ENCODE assay signal across 1 cellular context in the genomic region with DNA sequence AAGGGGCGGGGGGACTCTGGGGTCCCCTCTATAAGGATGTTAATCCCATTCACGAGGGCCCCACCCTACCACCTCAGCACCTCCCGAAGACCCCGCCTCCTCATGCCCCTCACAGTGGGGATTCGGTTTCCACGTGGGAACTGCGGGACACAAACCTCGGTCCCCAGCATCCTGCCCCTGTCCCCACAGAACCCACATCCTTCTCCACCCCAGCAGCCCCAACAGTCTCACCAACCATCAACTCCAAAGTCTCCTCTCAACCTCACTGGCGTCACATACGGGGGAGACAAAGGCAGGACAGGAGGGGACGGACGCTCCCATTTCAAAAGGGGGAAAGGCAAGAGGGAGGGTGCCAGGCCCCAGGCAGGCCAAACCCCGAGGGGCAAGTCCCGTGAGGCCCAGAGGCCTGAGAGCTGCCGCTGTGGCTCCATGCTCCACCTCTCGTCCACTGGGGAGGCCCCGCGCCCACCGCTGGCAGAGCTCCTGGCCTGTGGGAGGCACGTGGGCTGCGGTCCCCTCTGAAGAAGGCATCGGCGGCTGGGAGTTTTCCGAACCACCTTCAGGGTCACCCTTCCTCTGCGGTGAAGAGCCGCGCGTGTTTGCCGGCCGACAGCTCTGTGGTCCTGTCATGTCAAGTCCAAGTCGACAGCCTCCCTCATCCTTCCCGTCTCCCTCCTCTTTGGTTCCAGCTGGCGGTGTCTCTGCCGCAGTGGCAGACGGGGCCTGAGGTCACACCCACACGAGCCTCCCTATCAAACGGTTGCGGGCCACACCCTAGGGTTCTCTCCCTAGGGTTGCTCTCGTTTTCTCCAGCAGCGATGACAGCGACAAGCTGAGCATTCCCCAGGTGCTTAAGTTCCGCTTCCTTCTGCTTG.
TF ChIP-seq lines count a peak whose summit lies in the region.

No MANE protein-coding gene starts in this region.

TF ChIP-seq in K562, 482 proteins besides CTCF, POLR2A, EP300 and RAD21 (continued from another document and continues in another):
- TF ChIP-seq, protein P1, sequence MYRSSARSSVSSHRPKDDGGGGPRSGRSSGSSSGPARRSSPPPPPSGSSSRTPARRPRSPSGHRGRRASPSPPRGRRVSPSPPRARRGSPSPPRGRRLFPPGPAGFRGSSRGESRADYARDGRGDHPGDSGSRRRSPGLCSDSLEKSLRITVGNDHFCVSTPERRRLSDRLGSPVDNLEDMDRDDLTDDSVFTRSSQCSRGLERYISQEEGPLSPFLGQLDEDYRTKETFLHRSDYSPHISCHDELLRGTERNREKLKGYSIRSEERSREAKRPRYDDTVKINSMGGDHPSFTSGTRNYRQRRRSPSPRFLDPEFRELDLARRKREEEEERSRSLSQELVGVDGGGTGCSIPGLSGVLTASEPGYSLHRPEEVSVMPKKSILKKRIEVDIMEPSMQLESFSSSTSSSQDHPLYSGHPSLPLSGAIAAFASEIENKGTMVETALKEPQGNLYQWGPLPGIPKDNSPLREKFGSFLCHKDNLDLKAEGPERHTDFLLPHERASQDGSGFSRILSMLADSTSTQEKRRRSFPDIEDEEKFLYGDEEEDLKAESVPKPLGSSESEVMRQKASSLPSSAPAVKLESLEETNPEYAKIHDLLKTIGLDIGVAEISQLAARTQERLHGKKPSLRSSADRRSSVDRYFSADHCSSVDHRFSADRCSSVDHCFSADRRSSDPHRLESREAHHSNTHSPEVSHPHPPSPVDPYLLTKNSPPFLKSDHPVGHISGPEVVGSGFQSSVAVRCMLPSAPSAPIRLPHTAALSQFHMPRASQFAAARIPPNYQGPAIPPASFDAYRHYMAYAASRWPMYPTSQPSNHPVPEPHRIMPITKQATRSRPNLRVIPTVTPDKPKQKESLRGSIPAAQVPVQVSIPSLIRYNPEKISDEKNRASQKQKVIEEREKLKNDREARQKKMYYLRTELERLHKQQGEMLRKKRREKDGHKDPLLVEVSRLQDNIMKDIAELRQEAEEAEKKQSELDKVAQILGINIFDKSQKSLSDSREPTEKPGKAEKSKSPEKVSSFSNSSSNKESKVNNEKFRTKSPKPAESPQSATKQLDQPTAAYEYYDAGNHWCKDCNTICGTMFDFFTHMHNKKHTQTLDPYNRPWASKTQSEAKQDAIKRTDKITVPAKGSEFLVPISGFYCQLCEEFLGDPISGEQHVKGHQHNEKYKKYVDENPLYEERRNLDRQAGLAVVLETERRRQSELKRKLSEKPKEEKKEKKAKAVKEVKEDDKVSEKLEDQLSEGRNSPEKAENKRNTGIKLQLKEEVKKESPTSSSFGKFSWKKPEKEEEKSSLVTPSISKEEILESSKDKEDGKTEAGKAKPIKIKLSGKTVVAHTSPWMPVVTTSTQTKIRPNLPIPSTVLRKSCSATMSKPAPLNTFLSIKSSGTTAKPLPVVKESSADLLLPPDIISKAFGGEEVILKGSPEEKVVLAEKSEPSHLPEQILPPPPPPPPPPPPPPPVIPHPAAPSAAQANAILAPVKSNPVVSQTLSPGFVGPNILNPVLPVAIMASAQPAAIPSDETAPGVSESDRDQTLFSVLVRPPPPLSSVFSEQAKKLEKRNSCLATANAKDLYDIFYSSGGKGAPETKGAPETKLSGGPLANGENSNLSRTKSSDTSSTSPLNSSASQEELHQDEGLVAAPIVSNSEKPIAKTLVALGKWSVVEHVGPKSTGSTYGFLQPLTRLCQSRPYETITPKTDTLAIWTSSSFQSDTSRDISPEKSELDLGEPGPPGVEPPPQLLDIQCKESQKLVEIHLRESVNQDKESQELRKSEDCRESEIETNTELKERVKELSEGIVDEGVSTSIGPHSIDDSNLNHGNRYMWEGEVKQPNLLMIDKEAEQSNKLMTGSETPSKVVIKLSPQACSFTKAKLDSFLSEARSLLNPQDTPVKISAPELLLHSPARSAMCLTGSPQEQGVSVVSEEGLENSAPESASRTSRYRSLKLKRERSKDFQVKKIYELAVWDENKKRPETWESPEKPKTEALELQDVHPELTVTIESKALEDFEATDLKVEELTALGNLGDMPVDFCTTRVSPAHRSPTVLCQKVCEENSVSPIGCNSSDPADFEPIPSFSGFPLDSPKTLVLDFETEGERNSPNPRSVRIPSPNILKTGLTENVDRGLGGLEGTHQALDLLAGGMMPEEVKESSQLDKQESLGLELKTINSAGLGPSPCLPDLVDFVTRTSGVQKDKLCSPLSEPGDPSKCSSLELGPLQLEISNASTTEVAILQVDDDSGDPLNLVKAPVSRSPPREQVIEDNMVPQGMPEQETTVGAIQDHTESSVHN (IDR thresholded peaks at IDR 0.05; ENCODE audit: borderline replicate concordance in 1 of 2, low read depth in 1 of 2): peak in 1 of 2 experiments; percentile 83; a peak in 2 of 4 replicates
- TF ChIP-seq MTA1 (IDR thresholded peaks at IDR 0.05; ENCODE audit: borderline replicate concordance): no peak
- TF ChIP-seq MYBL2 (IDR thresholded peaks at IDR 0.05; ENCODE audit: low read depth): no peak
- TF ChIP-seq MYBL2 (CRISPR knock-in tag; IDR thresholded peaks at IDR 0.05; ENCODE audit: borderline replicate concordance): no peak
- TF ChIP-seq PCBP2 (IDR thresholded peaks at IDR 0.05; ENCODE audit: low read depth, low read length, poor library complexity, severe bottlenecking): no peak
- TF ChIP-seq PYGO2 (tag; IDR thresholded peaks at IDR 0.05): no peak
- TF ChIP-seq ILF3 (IDR thresholded peaks at IDR 0.05; ENCODE audit: borderline replicate concordance): no peak
- TF ChIP-seq ZNF23 (CRISPR knock-in tag; IDR thresholded peaks at IDR 0.05): no peak
- no peak for TF ChIP-seq GATA2 (CRISPR knock-in tag; IDR thresholded peaks at IDR 0.05)
- TF ChIP-seq, protein P2, sequence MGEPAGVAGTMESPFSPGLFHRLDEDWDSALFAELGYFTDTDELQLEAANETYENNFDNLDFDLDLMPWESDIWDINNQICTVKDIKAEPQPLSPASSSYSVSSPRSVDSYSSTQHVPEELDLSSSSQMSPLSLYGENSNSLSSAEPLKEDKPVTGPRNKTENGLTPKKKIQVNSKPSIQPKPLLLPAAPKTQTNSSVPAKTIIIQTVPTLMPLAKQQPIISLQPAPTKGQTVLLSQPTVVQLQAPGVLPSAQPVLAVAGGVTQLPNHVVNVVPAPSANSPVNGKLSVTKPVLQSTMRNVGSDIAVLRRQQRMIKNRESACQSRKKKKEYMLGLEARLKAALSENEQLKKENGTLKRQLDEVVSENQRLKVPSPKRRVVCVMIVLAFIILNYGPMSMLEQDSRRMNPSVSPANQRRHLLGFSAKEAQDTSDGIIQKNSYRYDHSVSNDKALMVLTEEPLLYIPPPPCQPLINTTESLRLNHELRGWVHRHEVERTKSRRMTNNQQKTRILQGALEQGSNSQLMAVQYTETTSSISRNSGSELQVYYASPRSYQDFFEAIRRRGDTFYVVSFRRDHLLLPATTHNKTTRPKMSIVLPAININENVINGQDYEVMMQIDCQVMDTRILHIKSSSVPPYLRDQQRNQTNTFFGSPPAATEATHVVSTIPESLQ (CRISPR knock-in tag; IDR thresholded peaks at IDR 0.05): 0 out of 2 replicates have a peak, but pooled peaks have one; percentile 86
- TF ChIP-seq SREBF1 (IDR thresholded peaks at IDR 0.05; ENCODE audit: borderline replicate concordance, low read depth, low read length): no peak
- TF ChIP-seq CHD1 (IDR thresholded peaks at IDR 0.05; ENCODE audit: low read length): no peak
- TF ChIP-seq SAFB2 (IDR thresholded peaks at IDR 0.05; ENCODE audit: borderline replicate concordance, low read depth, low read length, severe bottlenecking): no peak
- TF ChIP-seq, protein P3, sequence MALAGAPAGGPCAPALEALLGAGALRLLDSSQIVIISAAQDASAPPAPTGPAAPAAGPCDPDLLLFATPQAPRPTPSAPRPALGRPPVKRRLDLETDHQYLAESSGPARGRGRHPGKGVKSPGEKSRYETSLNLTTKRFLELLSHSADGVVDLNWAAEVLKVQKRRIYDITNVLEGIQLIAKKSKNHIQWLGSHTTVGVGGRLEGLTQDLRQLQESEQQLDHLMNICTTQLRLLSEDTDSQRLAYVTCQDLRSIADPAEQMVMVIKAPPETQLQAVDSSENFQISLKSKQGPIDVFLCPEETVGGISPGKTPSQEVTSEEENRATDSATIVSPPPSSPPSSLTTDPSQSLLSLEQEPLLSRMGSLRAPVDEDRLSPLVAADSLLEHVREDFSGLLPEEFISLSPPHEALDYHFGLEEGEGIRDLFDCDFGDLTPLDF (CRISPR knock-in tag; IDR thresholded peaks at IDR 0.05): no peak
- TF ChIP-seq SRSF7 (optimal IDR thresholded peaks at IDR 0.05; ENCODE audit: low read depth, low read length): no peak
- no peak for TF ChIP-seq SP2 (IDR thresholded peaks at IDR 0.05; ENCODE audit: extremely low read depth, low read depth, low read length, poor library complexity, severe bottlenecking)
- TF ChIP-seq NCOA4 (IDR thresholded peaks at IDR 0.05; ENCODE audit: partially characterized antibody): no peak
- TF ChIP-seq FOXA1 (IDR thresholded peaks at IDR 0.05; ENCODE audit: borderline replicate concordance): no peak
- TF ChIP-seq MXI1 (IDR thresholded peaks at IDR 0.05; ENCODE audit: low read depth, low read length): no peak
- TF ChIP-seq NFE2 (IDR thresholded peaks at IDR 0.05; ENCODE audit: low read depth): no peak
- no peak for TF ChIP-seq MIER1 (IDR thresholded peaks at IDR 0.05; ENCODE audit: low read depth)
- TF ChIP-seq ETV1 (tag; conservative IDR thresholded peaks at IDR 0.05; ENCODE audit: low read depth): no peak
- TF ChIP-seq L3MBTL2 (IDR thresholded peaks at IDR 0.05): peak; percentile 92
- no peak for TF ChIP-seq CBX8 (IDR thresholded peaks at IDR 0.05; ENCODE audit: borderline replicate concordance, extremely low read depth, low read depth, low read length, poor library complexity, severe bottlenecking)
- TF ChIP-seq PURB (CRISPR knock-in tag; IDR thresholded peaks at IDR 0.05; ENCODE audit: low read depth): no peak
- TF ChIP-seq ZSCAN32 (CRISPR knock-in tag; IDR thresholded peaks at IDR 0.05): no peak
- no peak for TF ChIP-seq ZKSCAN3 (CRISPR knock-in tag; IDR thresholded peaks at IDR 0.05)
- TF ChIP-seq, protein P4, sequence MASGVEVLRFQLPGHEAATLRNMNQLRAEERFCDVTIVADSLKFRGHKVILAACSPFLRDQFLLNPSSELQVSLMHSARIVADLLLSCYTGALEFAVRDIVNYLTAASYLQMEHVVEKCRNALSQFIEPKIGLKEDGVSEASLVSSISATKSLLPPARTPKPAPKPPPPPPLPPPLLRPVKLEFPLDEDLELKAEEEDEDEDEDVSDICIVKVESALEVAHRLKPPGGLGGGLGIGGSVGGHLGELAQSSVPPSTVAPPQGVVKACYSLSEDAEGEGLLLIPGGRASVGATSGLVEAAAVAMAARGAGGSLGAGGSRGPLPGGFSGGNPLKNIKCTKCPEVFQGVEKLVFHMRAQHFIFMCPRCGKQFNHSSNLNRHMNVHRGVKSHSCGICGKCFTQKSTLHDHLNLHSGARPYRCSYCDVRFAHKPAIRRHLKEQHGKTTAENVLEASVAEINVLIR (CRISPR knock-in tag; IDR thresholded peaks at IDR 0.05): no peak
- TF ChIP-seq ARHGAP35 (IDR thresholded peaks at IDR 0.05; ENCODE audit: partially characterized antibody): no peak
- TF ChIP-seq KAT8 (IDR thresholded peaks at IDR 0.05; ENCODE audit: low read depth): no peak
- no peak for TF ChIP-seq HNRNPH1 (optimal IDR thresholded peaks at IDR 0.05; ENCODE audit: low read depth, low read length)
- TF ChIP-seq, protein P5, sequence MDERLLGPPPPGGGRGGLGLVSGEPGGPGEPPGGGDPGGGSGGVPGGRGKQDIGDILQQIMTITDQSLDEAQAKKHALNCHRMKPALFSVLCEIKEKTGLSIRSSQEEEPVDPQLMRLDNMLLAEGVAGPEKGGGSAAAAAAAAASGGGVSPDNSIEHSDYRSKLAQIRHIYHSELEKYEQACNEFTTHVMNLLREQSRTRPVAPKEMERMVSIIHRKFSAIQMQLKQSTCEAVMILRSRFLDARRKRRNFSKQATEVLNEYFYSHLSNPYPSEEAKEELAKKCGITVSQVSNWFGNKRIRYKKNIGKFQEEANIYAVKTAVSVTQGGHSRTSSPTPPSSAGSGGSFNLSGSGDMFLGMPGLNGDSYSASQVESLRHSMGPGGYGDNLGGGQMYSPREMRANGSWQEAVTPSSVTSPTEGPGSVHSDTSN (CRISPR knock-in tag; IDR thresholded peaks at IDR 0.05; ENCODE audit: low read depth): no peak; the same call in 1 of the 2 replicates
- TF ChIP-seq, protein P5 (tag; conservative IDR thresholded peaks at IDR 0.05; ENCODE audit: low read depth): peak; percentile 34
- TF ChIP-seq, protein P6, sequence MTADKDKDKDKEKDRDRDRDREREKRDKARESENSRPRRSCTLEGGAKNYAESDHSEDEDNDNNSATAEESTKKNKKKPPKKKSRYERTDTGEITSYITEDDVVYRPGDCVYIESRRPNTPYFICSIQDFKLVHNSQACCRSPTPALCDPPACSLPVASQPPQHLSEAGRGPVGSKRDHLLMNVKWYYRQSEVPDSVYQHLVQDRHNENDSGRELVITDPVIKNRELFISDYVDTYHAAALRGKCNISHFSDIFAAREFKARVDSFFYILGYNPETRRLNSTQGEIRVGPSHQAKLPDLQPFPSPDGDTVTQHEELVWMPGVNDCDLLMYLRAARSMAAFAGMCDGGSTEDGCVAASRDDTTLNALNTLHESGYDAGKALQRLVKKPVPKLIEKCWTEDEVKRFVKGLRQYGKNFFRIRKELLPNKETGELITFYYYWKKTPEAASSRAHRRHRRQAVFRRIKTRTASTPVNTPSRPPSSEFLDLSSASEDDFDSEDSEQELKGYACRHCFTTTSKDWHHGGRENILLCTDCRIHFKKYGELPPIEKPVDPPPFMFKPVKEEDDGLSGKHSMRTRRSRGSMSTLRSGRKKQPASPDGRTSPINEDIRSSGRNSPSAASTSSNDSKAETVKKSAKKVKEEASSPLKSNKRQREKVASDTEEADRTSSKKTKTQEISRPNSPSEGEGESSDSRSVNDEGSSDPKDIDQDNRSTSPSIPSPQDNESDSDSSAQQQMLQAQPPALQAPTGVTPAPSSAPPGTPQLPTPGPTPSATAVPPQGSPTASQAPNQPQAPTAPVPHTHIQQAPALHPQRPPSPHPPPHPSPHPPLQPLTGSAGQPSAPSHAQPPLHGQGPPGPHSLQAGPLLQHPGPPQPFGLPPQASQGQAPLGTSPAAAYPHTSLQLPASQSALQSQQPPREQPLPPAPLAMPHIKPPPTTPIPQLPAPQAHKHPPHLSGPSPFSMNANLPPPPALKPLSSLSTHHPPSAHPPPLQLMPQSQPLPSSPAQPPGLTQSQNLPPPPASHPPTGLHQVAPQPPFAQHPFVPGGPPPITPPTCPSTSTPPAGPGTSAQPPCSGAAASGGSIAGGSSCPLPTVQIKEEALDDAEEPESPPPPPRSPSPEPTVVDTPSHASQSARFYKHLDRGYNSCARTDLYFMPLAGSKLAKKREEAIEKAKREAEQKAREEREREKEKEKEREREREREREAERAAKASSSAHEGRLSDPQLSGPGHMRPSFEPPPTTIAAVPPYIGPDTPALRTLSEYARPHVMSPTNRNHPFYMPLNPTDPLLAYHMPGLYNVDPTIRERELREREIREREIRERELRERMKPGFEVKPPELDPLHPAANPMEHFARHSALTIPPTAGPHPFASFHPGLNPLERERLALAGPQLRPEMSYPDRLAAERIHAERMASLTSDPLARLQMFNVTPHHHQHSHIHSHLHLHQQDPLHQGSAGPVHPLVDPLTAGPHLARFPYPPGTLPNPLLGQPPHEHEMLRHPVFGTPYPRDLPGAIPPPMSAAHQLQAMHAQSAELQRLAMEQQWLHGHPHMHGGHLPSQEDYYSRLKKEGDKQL (CRISPR knock-in tag; IDR thresholded peaks at IDR 0.05; ENCODE audit: borderline replicate concordance): no peak
- no peak for TF ChIP-seq PHB (CRISPR knock-in tag; IDR thresholded peaks at IDR 0.05)
